ENCODE assay signal across 1 cellular context in the genomic region with DNA sequence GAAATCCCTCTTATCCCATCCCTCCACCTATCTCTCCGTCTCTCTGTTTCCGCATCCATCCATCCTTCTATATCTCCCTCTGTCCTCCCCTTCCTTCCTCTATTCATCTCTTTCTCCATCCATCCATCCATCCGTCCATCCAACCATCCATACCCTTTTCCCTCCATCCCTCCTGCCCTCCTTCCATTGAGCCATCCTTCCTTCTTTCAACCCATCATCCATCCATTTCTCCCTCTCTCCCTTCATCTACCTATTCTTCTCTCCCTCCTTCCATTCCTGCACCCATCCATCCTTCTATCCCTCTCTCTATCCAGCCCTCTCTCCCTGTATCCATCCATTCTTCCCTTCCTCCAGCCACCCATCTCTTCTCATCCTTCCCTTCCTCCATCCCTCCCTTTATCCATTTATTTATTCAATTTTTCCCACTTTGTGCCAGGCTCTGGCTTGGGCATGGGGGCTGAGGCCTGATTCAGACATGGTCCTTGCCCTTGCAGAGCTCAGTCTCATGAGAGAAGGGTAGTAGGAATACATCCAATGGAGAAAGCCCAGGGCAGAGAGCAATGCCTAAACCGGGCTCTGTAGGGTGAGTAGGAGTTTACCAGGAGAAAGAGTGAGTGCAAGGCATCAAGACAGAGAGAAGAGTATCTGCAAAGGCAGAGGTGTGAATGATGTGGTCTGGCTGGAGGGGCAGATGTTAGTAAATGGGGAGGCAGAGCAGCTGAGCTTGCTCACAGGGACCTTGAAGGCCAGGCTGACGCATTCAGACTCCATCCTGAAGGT.
A peak's percentile ranks its signal among the peaks of the same experiment; 100 is the strongest.
TF ChIP-seq lines count a peak whose summit lies in the region.

No MANE protein-coding gene starts in this region.

TF ChIP-seq in HepG2, 621 proteins besides CTCF, POLR2A, EP300 and RAD21:
- TF ChIP-seq CENPT (CRISPR knock-in tag; IDR thresholded peaks at IDR 0.05; ENCODE audit: low read depth), result no peak
- TF ChIP-seq, protein P1, sequence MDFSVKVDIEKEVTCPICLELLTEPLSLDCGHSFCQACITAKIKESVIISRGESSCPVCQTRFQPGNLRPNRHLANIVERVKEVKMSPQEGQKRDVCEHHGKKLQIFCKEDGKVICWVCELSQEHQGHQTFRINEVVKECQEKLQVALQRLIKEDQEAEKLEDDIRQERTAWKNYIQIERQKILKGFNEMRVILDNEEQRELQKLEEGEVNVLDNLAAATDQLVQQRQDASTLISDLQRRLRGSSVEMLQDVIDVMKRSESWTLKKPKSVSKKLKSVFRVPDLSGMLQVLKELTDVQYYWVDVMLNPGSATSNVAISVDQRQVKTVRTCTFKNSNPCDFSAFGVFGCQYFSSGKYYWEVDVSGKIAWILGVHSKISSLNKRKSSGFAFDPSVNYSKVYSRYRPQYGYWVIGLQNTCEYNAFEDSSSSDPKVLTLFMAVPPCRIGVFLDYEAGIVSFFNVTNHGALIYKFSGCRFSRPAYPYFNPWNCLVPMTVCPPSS (IDR thresholded peaks at IDR 0.05), result 0 out of 2 replicates have a peak, but pooled peaks have one; percentile 36
